In genomic region chr5:109725135-109725534, GRCh38 we compare ENCODE assay signal across 30 cellular contexts.
"Had no signal": no experiment of that assay in that cellular context is flagged by ENCODE, and none has a peak within 500 bp of the region (broad histone marks: within the 10 kb centered on the region; RNA-seq: fewer than 3 reads in every experiment).

No MANE protein-coding gene starts in this region.

- H3K4me3 ChIP-seq: SJCRH30, SK-N-MC had no signal

- H3K27me3 ChIP-seq: SJCRH30 had no signal

- FAIRE-seq: bronchial epithelial cell had no signal

- H3K27me3 Mint-ChIP-seq: activated CD4-positive, alpha-beta memory T cell treated with anti-CD3 and anti-CD28 coated beads, Interleukin-2, amount 10 ng/mL, durations not matched to agents 7 days and 5 days; activated CD8-positive, alpha-beta memory T cell treated with anti-CD3 and anti-CD28 coated beads, Interleukin-2, amount 10 ng/mL, durations not matched to agents 7 days and 5 days; activated naive CD4-positive, alpha-beta T cell treated with anti-CD3 and anti-CD28 coated beads, Interleukin-2, amount 10 ng/mL, durations not matched to agents 7 days and 5 days; activated naive CD8-positive, alpha-beta T cell; activated naive CD8-positive, alpha-beta T cell treated with anti-CD3 and anti-CD28 coated beads, Interleukin-2, amount 50 U/mL, for 24 hours; brain had no signal

- H3K27ac ChIP-seq: SJCRH30, SK-N-MC, WERI-Rb-1 had no signal

- H3K9me3 ChIP-seq: SJCRH30 had no signal

- H3K9me3 Mint-ChIP-seq: activated CD4-positive, alpha-beta memory T cell treated with anti-CD3 and anti-CD28 coated beads, Interleukin-2, amount 10 ng/mL, durations not matched to agents 7 days and 5 days; activated naive CD4-positive, alpha-beta T cell treated with anti-CD3 and anti-CD28 coated beads, Interleukin-2, amount 10 ng/mL, durations not matched to agents 7 days and 5 days; activated naive CD8-positive, alpha-beta T cell treated with anti-CD3 and anti-CD28 coated beads, Interleukin-2, amount 50 U/mL, for 24 hours; brain had no signal

- H3K36me3 ChIP-seq: WERI-Rb-1 had no signal

- DNase-seq: activated CD4-positive, alpha-beta memory T cell treated with anti-CD3 and anti-CD28 coated beads, Interleukin-2, amount 10 ng/mL, durations not matched to agents 7 days and 5 days; activated CD4-positive, alpha-beta T cell treated with anti-CD3 and anti-CD28 coated beads for 1 hour; activated CD4-positive, alpha-beta T cell treated with anti-CD3 and anti-CD28 coated beads for 48 hours; activated CD4-positive, CD25-positive, alpha-beta regulatory T cell; activated CD8-positive, alpha-beta memory T cell treated with anti-CD3 and anti-CD28 coated beads for 24 hours; activated CD8-positive, alpha-beta memory T cell treated with anti-CD3 and anti-CD28 coated beads, Interleukin-2, amount 10 ng/mL, durations not matched to agents 7 days and 5 days; activated CD8-positive, alpha-beta memory T cell treated with anti-CD3 and anti-CD28 coated beads, Interleukin-2, amount 50 U/mL, for 48 hours; activated effector memory CD4-positive, alpha-beta T cell treated with Interleukin-2 at 50 U/mL for 16 hours; activated naive CD4-positive, alpha-beta T cell treated with anti-CD3 and anti-CD28 coated beads, Interleukin-2, amount 10 ng/mL, durations not matched to agents 7 days and 5 days; activated naive CD8-positive, alpha-beta T cell treated with anti-CD3 and anti-CD28 coated beads, Interleukin-2, amount 50 U/mL, for 24 hours; activated T-cell treated with anti-CD3 and anti-CD28 coated beads, Interleukin-2, amount 50 U/mL, for 48 hours; anterior cingulate cortex; caudate nucleus; cerebellar nuclear complex; NCI-H1105; NCI-H1417 treated with DMSO at 0.1 percent for 48 hours; NCI-H1930; NCI-H2081 treated with DMSO at 0.1 percent for 48 hours; NCI-H226; NCI-H446 treated with DMSO at 0.1 percent for 48 hours; NCI-H524; SHP77; SJCRH30; T1000; WERI-Rb-1 had no signal

- H3K27ac Mint-ChIP-seq: activated CD4-positive, alpha-beta memory T cell treated with anti-CD3 and anti-CD28 coated beads, Interleukin-2, amount 10 ng/mL, durations not matched to agents 7 days and 5 days; activated CD8-positive, alpha-beta memory T cell treated with anti-CD3 and anti-CD28 coated beads, Interleukin-2, amount 10 ng/mL, durations not matched to agents 7 days and 5 days; activated naive CD4-positive, alpha-beta T cell treated with anti-CD3 and anti-CD28 coated beads, Interleukin-2, amount 10 ng/mL, durations not matched to agents 7 days and 5 days; activated naive CD8-positive, alpha-beta T cell; activated naive CD8-positive, alpha-beta T cell treated with anti-CD3 and anti-CD28 coated beads, Interleukin-2, amount 50 U/mL, for 24 hours; brain had no signal

- ATAC-seq: activated CD8-positive, alpha-beta memory T cell treated with anti-CD3 and anti-CD28 coated beads, Interleukin-2, amount 10 ng/mL, durations not matched to agents 7 days and 5 days; activated naive CD8-positive, alpha-beta T cell treated with anti-CD3 and anti-CD28 coated beads, Interleukin-2, amount 50 U/mL, for 24 hours; Panc1 had no signal

- H3K4me3 Mint-ChIP-seq: activated CD4-positive, alpha-beta memory T cell treated with anti-CD3 and anti-CD28 coated beads, Interleukin-2, amount 10 ng/mL, durations not matched to agents 7 days and 5 days; activated CD8-positive, alpha-beta memory T cell treated with anti-CD3 and anti-CD28 coated beads, Interleukin-2, amount 10 ng/mL, durations not matched to agents 7 days and 5 days; activated naive CD4-positive, alpha-beta T cell treated with anti-CD3 and anti-CD28 coated beads, Interleukin-2, amount 10 ng/mL, durations not matched to agents 7 days and 5 days; activated naive CD8-positive, alpha-beta T cell; activated naive CD8-positive, alpha-beta T cell treated with anti-CD3 and anti-CD28 coated beads, Interleukin-2, amount 50 U/mL, for 24 hours; brain had no signal

- H3K4me1 Mint-ChIP-seq: activated CD4-positive, alpha-beta memory T cell treated with anti-CD3 and anti-CD28 coated beads, Interleukin-2, amount 10 ng/mL, durations not matched to agents 7 days and 5 days; activated CD8-positive, alpha-beta memory T cell treated with anti-CD3 and anti-CD28 coated beads, Interleukin-2, amount 10 ng/mL, durations not matched to agents 7 days and 5 days; activated naive CD4-positive, alpha-beta T cell treated with anti-CD3 and anti-CD28 coated beads, Interleukin-2, amount 10 ng/mL, durations not matched to agents 7 days and 5 days had no signal

- H3K4me1 ChIP-seq: SJCRH30 had no signal
